8 cellular contexts compared by ENCODE assay signal in genomic region chr7:27150568-27151340, GRCh38. TPM values are rescaled to one million over a fixed set of nuclear protein-coding genes. Genes with fewer than 3 reads are reported as not detected.
DNase-seq lines count a peak whose midpoint lies in the region; ATAC-seq and TF ChIP-seq lines count a peak whose summit lies in the region.

No MANE protein-coding gene starts in this region.

- ATAC-seq in T-helper 17 cell: peak; percentile 88
- peak; percentile 83 for ATAC-seq in body of pancreas

- DNase-seq in GM03348 (ENCODE audit: low spot score): peak; percentile 91
- DNase-seq in GOT3 (lab: John Stamatoyannopoulos, UW): peak; percentile 75
- DNase-seq in T-helper 17 cell: peak; percentile 48 to 61 (median 56)
- peak; percentile 55 to 74 (median 64) for DNase-seq in body of pancreas
- peak; percentile 92 for DNase-seq in iPS-NIHi11 (ENCODE audit: low spot score)
- no peak for DNase-seq in smooth muscle cell (lab: John Stamatoyannopoulos, UW; ENCODE audit: unreplicated experiment)
- DNase-seq in kidney glomerular epithelial cell (lab: John Stamatoyannopoulos, UW): no peak

- no peaks in the 10 kb centered on the region for H3K9me2 ChIP-seq in Loucy (replicated peaks; ENCODE audit: low read depth, low read length)

- peaks cover 14% of the 10 kb centered on the region for H3K36me3 Mint-ChIP-seq in T-helper 17 cell (ENCODE audit: low read depth)

- peak overlapping the region; percentile 91 for H3K4me2 ChIP-seq in Loucy (ENCODE audit: low read depth, low read length, poor library complexity, severe bottlenecking)
- H3K4me2 ChIP-seq in smooth muscle cell: peak overlapping the region; percentile 82

- H2AFZ ChIP-seq in Loucy (ENCODE audit: low read length) (no peak overlapping the region), smooth muscle cell (ENCODE audit: low read depth) (peak overlapping the region; percentile 72)

- TF ChIP-seq POLR2A in body of pancreas (IDR thresholded peaks at IDR 0.05): no peak

- peaks cover 35% of the 10 kb centered on the region for H3K27me3 ChIP-seq in Loucy (ENCODE audit: insufficient read depth, low read length, poor library complexity, severe bottlenecking)
- peaks cover 0 to 72% of the 10 kb centered on the region in 2 donors for H3K27me3 ChIP-seq in body of pancreas
- peaks cover 99% of the 10 kb centered on the region for H3K27me3 ChIP-seq in smooth muscle cell (ENCODE audit: low read depth)

- H3K9ac ChIP-seq in Loucy (ENCODE audit: low read depth, low read length, poor library complexity, severe bottlenecking): peak overlapping the region; percentile 99
- no peak overlapping the region for H3K9ac ChIP-seq in smooth muscle cell (ENCODE audit: low read depth)

- H3K4me1 Mint-ChIP-seq in T-helper 17 cell: peaks cover 43% of the 10 kb centered on the region

- 2% methylated on average over 43 to 58 of the region's 58 CpGs for WGBS in body of pancreas, 2 donors
- 3% methylated on average over 58 of the region's 58 CpGs for WGBS in smooth muscle cell (ENCODE audit: low lambda C conversion rate)

- peaks cover 43% of the 10 kb centered on the region for H3K36me3 ChIP-seq in Loucy (ENCODE audit: insufficient read depth, low read length)
- no peaks in the 10 kb centered on the region for H3K36me3 ChIP-seq in body of pancreas (replicated peaks in 1 of 2; ENCODE audit: insufficient read depth in 1 of 2, low read depth in 2 of 2)
- no peaks in the 10 kb centered on the region for H3K36me3 ChIP-seq in smooth muscle cell (ENCODE audit: low read depth)

- H3K27me3 Mint-ChIP-seq in T-helper 17 cell: peaks cover 94% of the 10 kb centered on the region

- TF ChIP-seq CTCF in Loucy (conservative IDR thresholded peaks at IDR 0.05; ENCODE audit: low read length) (peak; percentile 70), body of pancreas (IDR thresholded peaks at IDR 0.05) (peak; percentile 69 to 86 (median 75)), smooth muscle cell (IDR thresholded peaks at IDR 0.05; ENCODE audit: borderline replicate concordance, insufficient read depth, poor library complexity, severe bottlenecking) (peak; percentile 73)

- H4K20me1 ChIP-seq in Loucy (ENCODE audit: insufficient read depth, low read length, poor library complexity, severe bottlenecking) (peaks cover 63% of the 10 kb centered on the region), smooth muscle cell (ENCODE audit: low read depth) (no peaks in the 10 kb centered on the region)

- H3K4me3 ChIP-seq in Loucy (ENCODE audit: low read length, poor library complexity, severe bottlenecking) (peak overlapping the region; percentile 94), body of pancreas (no peak overlapping the region), smooth muscle cell (peak overlapping the region; percentile 43)

- peak overlapping the region; percentile 85 for H3K4me3 Mint-ChIP-seq in T-helper 17 cell

- H3F3A ChIP-seq in Loucy (ENCODE audit: low read depth) (no peaks in the 10 kb centered on the region), smooth muscle cell (ENCODE audit: low read depth) (no peaks in the 10 kb centered on the region)

- no peak overlapping the region for H3K27ac ChIP-seq in body of pancreas
- no peak overlapping the region for H3K27ac ChIP-seq in smooth muscle cell (ENCODE audit: low read depth)

- H3K27ac Mint-ChIP-seq in T-helper 17 cell: peak overlapping the region; percentile 85

- intact Hi-C loops in body of pancreas (cut with DNase I): no loop called here

- H3K79me2 ChIP-seq in Loucy (ENCODE audit: insufficient read depth, low read length) (peaks cover 100% of the 10 kb centered on the region), smooth muscle cell (ENCODE audit: low read depth) (no peaks in the 10 kb centered on the region)

- no peaks in the 10 kb centered on the region for H3K9me3 ChIP-seq in Loucy (ENCODE audit: insufficient read depth, low read depth, low read length)
- H3K9me3 ChIP-seq in T-helper 17 cell (ENCODE audit: control insufficient read depth, low read length, poor library complexity, severe bottlenecking): no peaks in the 10 kb centered on the region
- H3K9me3 ChIP-seq in body of pancreas: no peaks in the 10 kb centered on the region
- no peaks in the 10 kb centered on the region for H3K9me3 ChIP-seq in smooth muscle cell (replicated peaks; ENCODE audit: low read depth)

- H3K4me1 ChIP-seq in Loucy (ENCODE audit: insufficient read depth, low read length, poor library complexity, severe bottlenecking) (peaks cover 37% of the 10 kb centered on the region), body of pancreas (peaks cover 37% of the 10 kb centered on the region), smooth muscle cell (ENCODE audit: low read depth) (no peaks in the 10 kb centered on the region)

RNA-seq across cellular contexts. Expression of gene HOXA3, which starts 1.6 kb away (rescaled TPM):
- not detected for total RNA-seq in T-helper 17 cell
- total RNA-seq in body of pancreas: 1 to 10 TPM in 1 of 2 donors, not detected in 1; 1.6 TPM
- 0.13 TPM in 1 of 2 replicates, not detected in the other for total RNA-seq in smooth muscle cell
- 0.31 and 0.83 TPM in 2 replicates for polyA plus RNA-seq in smooth muscle cell

RNA-seq across cellular contexts. Expression of gene HOXA6, which starts 3.2 kb away (rescaled TPM):
- total RNA-seq in T-helper 17 cell (not detected), body of pancreas (not detected), smooth muscle cell (0.58 TPM in 1 of 2 replicates, not detected in the other)
- 0.56 TPM in 1 of 2 replicates, not detected in the other for polyA plus RNA-seq in smooth muscle cell

RNA-seq across cellular contexts. Expression of gene HOXA7, which starts 5.7 kb away (rescaled TPM):
- total RNA-seq in T-helper 17 cell (not detected), body of pancreas (under 1 TPM; 0.26 to 0.66 TPM), smooth muscle cell (0.72 TPM in 1 of 2 replicates, not detected in the other)
- polyA plus RNA-seq in smooth muscle cell: 1.2 and 1.6 TPM in 2 replicates

RNA-seq across cellular contexts. Expression of gene HOXA5, which starts 7.3 kb away (rescaled TPM):
- total RNA-seq in T-helper 17 cell: under 1 TPM in 1 of 2 donors, not detected in 1; 0.26 TPM
- total RNA-seq in body of pancreas: 1 to 10 TPM in 1 of 2 donors, under 1 TPM in 1; 0.99 to 2.6 TPM
- total RNA-seq in smooth muscle cell: 0.67 and 2.1 TPM in 2 replicates
- 0.11 and 0.98 TPM in 2 replicates for polyA plus RNA-seq in smooth muscle cell

RNA-seq across cellular contexts. Expression of gene HOXA9, which starts 14.6 kb away (rescaled TPM):
- total RNA-seq in T-helper 17 cell (not detected), body of pancreas (not detected), smooth muscle cell (22.9 and 35.8 TPM in 2 replicates)
- 12.6 and 19.2 TPM in 2 replicates for polyA plus RNA-seq in smooth muscle cell

Comparison
In these comparisons a context has a peak if more than half of its experiments do, and no peak if none do; other contexts are left out.
1. DNase-seq: peak in GM03348 (single experiment), GOT3 (single experiment), T-helper 17 cell (3 of 3), body of pancreas (4 of 4) and iPS-NIHi11 (single experiment); none in smooth muscle cell (single experiment) and kidney glomerular epithelial cell (single experiment).
2. H3K4me3 ChIP-seq: peak in Loucy (single experiment) and smooth muscle cell (single experiment); none in body of pancreas (0 of 2).
3. Peak in every context shown above with its lines, with median percentiles within 50 percentile points of each other: CTCF ChIP-seq.